Comparison of ENCODE assay signal across 8 cellular contexts in the genomic region with DNA sequence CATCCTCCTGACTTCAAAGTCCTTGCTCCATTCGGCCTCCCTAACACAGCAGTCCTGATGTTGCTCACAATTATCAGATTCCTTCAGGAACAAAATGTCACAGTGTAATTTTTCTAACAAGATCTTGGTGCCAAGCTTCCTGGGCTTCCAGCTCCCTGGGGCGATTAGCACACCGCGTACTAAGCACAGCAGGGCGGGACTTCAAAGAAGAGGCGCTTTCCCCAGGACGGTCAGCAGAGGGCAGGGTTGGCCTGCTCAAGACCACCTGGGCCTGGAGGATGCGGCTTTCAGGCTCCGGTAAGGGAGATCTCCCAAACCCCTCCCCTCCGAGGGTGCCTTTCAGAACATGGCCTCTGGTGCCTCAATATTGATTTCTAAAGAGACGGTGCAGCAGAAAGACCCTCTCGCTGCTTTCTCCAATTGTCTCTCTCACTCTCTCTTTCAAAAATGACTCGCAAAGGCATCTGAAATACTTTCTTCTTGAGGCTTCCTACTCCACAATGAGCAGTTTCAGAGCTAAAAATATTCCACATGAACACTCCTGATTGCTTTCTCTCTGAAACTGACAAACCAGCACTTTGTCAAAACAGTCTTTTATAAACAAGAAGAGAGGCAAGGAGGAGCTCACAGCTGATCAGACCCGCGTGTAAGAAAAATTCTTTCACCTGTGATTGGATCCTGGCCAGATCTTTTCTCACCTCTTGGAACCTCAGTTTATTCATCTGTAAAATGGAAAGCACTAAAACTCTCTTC.
DNase-seq lines count a peak whose midpoint lies in the region; ATAC-seq and TF ChIP-seq lines count a peak whose summit lies in the region.

No MANE protein-coding gene starts in this region.

- peaks cover 12% of the 10 kb centered on the region for H3K27me3 Mint-ChIP-seq in activated T-cell treated with anti-CD3 and anti-CD28 coated beads, Interleukin-2, amount 50 U/mL, for 72 hours (ENCODE audit: low read depth)
- peaks cover 52% of the 10 kb centered on the region for H3K27me3 Mint-ChIP-seq in osteocyte (ENCODE audit: unreplicated experiment)

- H3K4me3 Mint-ChIP-seq in activated T-cell treated with anti-CD3 and anti-CD28 coated beads, Interleukin-2, amount 50 U/mL, for 72 hours, result no peak overlapping the region
- H3K4me3 Mint-ChIP-seq in osteocyte (ENCODE audit: unreplicated experiment), result peak overlapping the region; percentile 35

- no peaks in the 10 kb centered on the region for H3K9me3 Mint-ChIP-seq in activated T-cell treated with anti-CD3 and anti-CD28 coated beads, Interleukin-2, amount 50 U/mL, for 72 hours
- H3K9me3 Mint-ChIP-seq in osteocyte (ENCODE audit: unreplicated experiment), result no peaks in the 10 kb centered on the region

- peaks cover 9% of the 10 kb centered on the region for H3K4me1 Mint-ChIP-seq in activated T-cell treated with anti-CD3 and anti-CD28 coated beads, Interleukin-2, amount 50 U/mL, for 72 hours (ENCODE audit: low read depth)
- H3K4me1 Mint-ChIP-seq in osteocyte (ENCODE audit: unreplicated experiment), result peaks cover 7% of the 10 kb centered on the region

- H3K36me3 Mint-ChIP-seq in activated T-cell treated with anti-CD3 and anti-CD28 coated beads, Interleukin-2, amount 50 U/mL, for 72 hours (ENCODE audit: insufficient read depth in 2 of 2), result no peaks in the 10 kb centered on the region
- no peaks in the 10 kb centered on the region for H3K36me3 Mint-ChIP-seq in osteocyte (ENCODE audit: unreplicated experiment)

- DNase-seq in GDM1 (lab: John Stamatoyannopoulos, UW), result peak; percentile 44
- peak in 72 of 76 experiments; percentile 2 to 79 (median 60) for DNase-seq in HUDEP-2 (lab: John Stamatoyannopoulos, UW; ENCODE audit: unreplicated experiment in 76 of 76)
- DNase-seq in NOMO-1 treated with dmso at 0.1 percent for 144 hours (lab: John Stamatoyannopoulos, UW; ENCODE audit: unreplicated experiment), result peak; percentile 61
- peak; percentile 55 to 58 for DNase-seq in activated T-cell treated with anti-CD3 and anti-CD28 coated beads, Interleukin-2, amount 50 U/mL, for 72 hours
- DNase-seq in glomerular endothelial cell (ENCODE audit: extremely low read depth, low read depth, low spot score), result peak; percentile 33
- DNase-seq in osteocyte (ENCODE audit: extremely low spot score, unreplicated experiment), result peak; percentile 91
- no peak for DNase-seq in OCI-M2 (lab: John Stamatoyannopoulos, UW; ENCODE audit: unreplicated experiment)

- ATAC-seq in GM21717 (IDR thresholded peaks at IDR 0.05; ENCODE audit: unreplicated experiment), result peak; percentile 93
- peak; percentile 75 to 84 for ATAC-seq in activated T-cell treated with anti-CD3 and anti-CD28 coated beads, Interleukin-2, amount 50 U/mL, for 72 hours (replicated peaks in 1 of 2)

- H3K27ac Mint-ChIP-seq in activated T-cell treated with anti-CD3 and anti-CD28 coated beads, Interleukin-2, amount 50 U/mL, for 72 hours, result no peak overlapping the region
- H3K27ac Mint-ChIP-seq in osteocyte (ENCODE audit: unreplicated experiment), result no peak overlapping the region

- TF ChIP-seq CTCF in osteocyte (IDR thresholded peaks at IDR 0.05), result peak; percentile 95
